In genomic region chr9:133979921-133980863, GRCh38 we compare ENCODE assay signal across 11 cellular contexts. TPM values are rescaled to one million over a fixed set of nuclear protein-coding genes. Genes with fewer than 3 reads are reported as not detected.
DNase-seq lines count a peak whose midpoint lies in the region; ATAC-seq and TF ChIP-seq lines count a peak whose summit lies in the region.
"Had no signal": no experiment of that assay in that cellular context is flagged by ENCODE, and none has a peak within 500 bp of the region (broad histone marks: within the 10 kb centered on the region; RNA-seq: fewer than 3 reads in every experiment).

No MANE protein-coding gene starts in this region.

- H3K4me1 Mint-ChIP-seq in Calu3 (ENCODE audit: low read depth, unreplicated experiment) (peaks cover 23% of the 10 kb centered on the region), chondrocyte (ENCODE audit: low read depth) (peaks cover 22% of the 10 kb centered on the region), nephron (peaks cover 35% of the 10 kb centered on the region)
- H3K4me1 Mint-ChIP-seq: CD4-positive, CD25-positive, alpha-beta regulatory T cell had no signal

- peak overlapping the region; percentile 10 for H3K4me3 Mint-ChIP-seq in Calu3 (ENCODE audit: low read depth, unreplicated experiment)
- H3K4me3 Mint-ChIP-seq in chondrocyte (ENCODE audit: unreplicated experiment) = peak overlapping the region; percentile 38
- H3K4me3 Mint-ChIP-seq in nephron = peak overlapping the region in 1 of 3 experiments; percentile 18
- H3K4me3 Mint-ChIP-seq: CD4-positive, CD25-positive, alpha-beta regulatory T cell had no signal

- ATAC-seq in HG03565 (IDR thresholded peaks at IDR 0.05; ENCODE audit: unreplicated experiment) (peak; percentile 17), GM18861 (IDR thresholded peaks at IDR 0.05; ENCODE audit: unreplicated experiment) (no peak), omental fat pad (ENCODE audit: low FRiP score) (no peak)

- no peak overlapping the region for H3K27ac Mint-ChIP-seq in Calu3 (ENCODE audit: unreplicated experiment)
- peak overlapping the region; percentile 57 for H3K27ac Mint-ChIP-seq in chondrocyte (ENCODE audit: unreplicated experiment)
- H3K27ac Mint-ChIP-seq in nephron = peak overlapping the region; percentile 31 to 80 (median 48)
- H3K27ac Mint-ChIP-seq: CD4-positive, CD25-positive, alpha-beta regulatory T cell had no signal

- no peaks in the 10 kb centered on the region for H3K36me3 ChIP-seq in tibial artery

- H3K36me3 Mint-ChIP-seq in Calu3 (ENCODE audit: insufficient read depth, unreplicated experiment) = peaks cover 11% of the 10 kb centered on the region
- no peaks in the 10 kb centered on the region for H3K36me3 Mint-ChIP-seq in chondrocyte (ENCODE audit: low read depth)
- H3K36me3 Mint-ChIP-seq in nephron (ENCODE audit: low read depth) = no peaks in the 10 kb centered on the region
- H3K36me3 Mint-ChIP-seq: CD4-positive, CD25-positive, alpha-beta regulatory T cell had no signal

- TF ChIP-seq CTCF in Calu3 (IDR thresholded peaks at IDR 0.05; ENCODE audit: unreplicated experiment) (no peak), chondrocyte (IDR thresholded peaks at IDR 0.05) (no peak), nephron (IDR thresholded peaks at IDR 0.05; ENCODE audit: unreplicated experiment in 3 of 3) (no peak), tibial artery (IDR thresholded peaks at IDR 0.05) (no peak), omental fat pad (IDR thresholded peaks at IDR 0.05) (no peak)

- peaks cover 0 to 21% (median 14%) of the 10 kb centered on the region in 4 donors for H3K4me1 ChIP-seq in tibial artery

- no TSS peak for BruUV-seq in Calu3 (replicated peaks; lab: Mats Ljungman, UMichigan)

- no peaks in the 10 kb centered on the region for H3K9me3 ChIP-seq in tibial artery

- H3K9me3 Mint-ChIP-seq in Calu3 (ENCODE audit: low read depth, unreplicated experiment) (no peaks in the 10 kb centered on the region), chondrocyte (ENCODE audit: low read depth) (no peaks in the 10 kb centered on the region), nephron (no peaks in the 10 kb centered on the region)

- intact Hi-C loops in Calu3 (cut with micrococcal nuclease; ENCODE audit: unreplicated experiment) (no loop called here), tibial artery (cut with DNase I; ENCODE audit: low total_unique reads) (no loop called here)

- no peaks in the 10 kb centered on the region for H3K27me3 Mint-ChIP-seq in Calu3 (ENCODE audit: unreplicated experiment)
- no peaks in the 10 kb centered on the region for H3K27me3 Mint-ChIP-seq in chondrocyte (ENCODE audit: low read depth)
- no peaks in the 10 kb centered on the region for H3K27me3 Mint-ChIP-seq in nephron (ENCODE audit: low read depth)
- H3K27me3 Mint-ChIP-seq: CD4-positive, CD25-positive, alpha-beta regulatory T cell had no signal

- H3K27ac ChIP-seq in tibial artery = no peak overlapping the region

- CTCF ChIA-PET in Calu3 (lab: Charles Lee) = interaction anchor here (0.6 to 1.1 kb wide), 2 partner anchors 10 to 463 kb away, joined by 3 to 5 read pairs; no protein-coding TSS in a partner anchor

- H3K27me3 ChIP-seq in tibial artery = no peaks in the 10 kb centered on the region

- DNase-seq in Calu3 = no peak
- DNase-seq in chondrocyte (ENCODE audit: low spot score) = peak; percentile 89
- DNase-seq in tibial artery = no peak
- no peak for DNase-seq in omental fat pad (ENCODE audit: low spot score)
- DNase-seq in dedifferentiated amniotic fluid mesenchymal stem cell (ENCODE audit: extremely low spot score) = no peak
- DNase-seq: CD4-positive, CD25-positive, alpha-beta regulatory T cell; effector CD4-positive, alpha-beta T cell; OCI-M1 had no signal

- H3K4me3 ChIP-seq in tibial artery = peak overlapping the region in 1 of 2 donors; percentile 40

RNA-seq across cellular contexts. Expression of gene VAV2, which starts 11.9 kb away (rescaled TPM):
- 29.4 and 30.7 TPM in 2 replicates for total RNA-seq in Calu3 (2022)
- 17.7 to 34.2 TPM (median 19.3 TPM) in 3 replicates for total RNA-seq in chondrocyte
- total RNA-seq in omental fat pad = 10 to 100 TPM in 1 of 4 donors, 1 to 10 TPM in 3; 4.0 to 10.9 (median 6.2) TPM

RNA-seq across cellular contexts. Expression of gene BRD3OS, which starts 45.1 kb away (rescaled TPM):
- total RNA-seq in Calu3 (2022) = 10.5 and 10.7 TPM in 2 replicates
- total RNA-seq in chondrocyte = 13.7 to 27.6 TPM (median 15.7 TPM) in 3 replicates
- total RNA-seq in omental fat pad = 10 to 100 TPM in 2 of 4 donors, 1 to 10 TPM in 2; 8.8 to 18.3 (median 12.9) TPM
